22 cellular contexts compared by ENCODE assay signal in genomic region chr15:100172356-100173024, GRCh38.
A peak's percentile ranks its signal among the peaks of the same experiment; 100 is the strongest.
DNase-seq lines count a peak whose midpoint lies in the region; ATAC-seq and TF ChIP-seq lines count a peak whose summit lies in the region.
"Had no signal": no experiment of that assay in that cellular context is flagged by ENCODE, and none has a peak within 500 bp of the region (broad histone marks: within the 10 kb centered on the region; RNA-seq: fewer than 3 reads in every experiment).

No MANE protein-coding gene starts in this region.

- CTCF ChIA-PET in PC-9 (lab: Charles Lee), result no interaction called here

- no peaks in the 10 kb centered on the region for H3K36me3 ChIP-seq in PC-9 (ENCODE audit: low read depth)
- H3K36me3 ChIP-seq in esophagus muscularis mucosa, result no peaks in the 10 kb centered on the region
- peaks cover 0 to 2% of the 10 kb centered on the region in 2 experiments for H3K36me3 ChIP-seq in trophoblast cell (ENCODE audit: control insufficient read depth in 1 of 2, insufficient read depth in 2 of 2, low read length in 2 of 2)
- H3K36me3 ChIP-seq: BE2C, HAP-1, Peyer's patch, SJCRH30 had no signal

- H4K8ac ChIP-seq in trophoblast cell (ENCODE audit: low read depth, low read length), result no peak overlapping the region

- H2BK5ac ChIP-seq in trophoblast cell (ENCODE audit: low read depth, low read length, poor library complexity), result no peak overlapping the region

- H4K20me1 ChIP-seq in PC-9 (ENCODE audit: insufficient read depth), result no peaks in the 10 kb centered on the region

- DNase-seq in DMS53 treated with DMSO at 0.1 percent for 48 hours (lab: John Stamatoyannopoulos, UW; ENCODE audit: unreplicated experiment) (peak; percentile 1), PC-9 (peak; percentile 7 to 36), esophagus muscularis mucosa (ENCODE audit: extremely low spot score) (no peak), trophoblast cell (peak; percentile 57 to 72)
- no peak for DNase-seq in activated effector memory CD4-positive, alpha-beta T cell treated with Interleukin-2 at 50 U/mL for 16 hours
- DNase-seq: BE2C; DMS79; IMR-90; NCI-H1105; NCI-H146; NCI-H2029; NCI-H226; NCI-H510A treated with DMSO at 0.1 percent for 48 hours; NCI-H748 treated with DMSO at 0.1 percent for 48 hours; NK-92 treated with Interleukin-12 subunit alpha and Interleukin-12 subunit beta, amount 100 ng/mL, for 24 hours; SJCRH30 had no signal

- H3K79me1 ChIP-seq in trophoblast cell (ENCODE audit: low read length), result no peaks in the 10 kb centered on the region

- no peak overlapping the region for H3K4me2 ChIP-seq in PC-9
- H3K4me2 ChIP-seq in trophoblast cell (ENCODE audit: low read length), result no peak overlapping the region
- H3K4me2 ChIP-seq: A549, GM23338 had no signal

- H3K27me3 ChIP-seq in PC-9 (ENCODE audit: insufficient read depth, low read depth) (no peaks in the 10 kb centered on the region), esophagus muscularis mucosa (no peaks in the 10 kb centered on the region), trophoblast cell (ENCODE audit: insufficient read depth, low read length) (no peaks in the 10 kb centered on the region)
- H3K27me3 ChIP-seq: BE2C, Peyer's patch, SJCRH30 had no signal

- BruUV-seq in PC-9 (replicated peaks; lab: Mats Ljungman, UMichigan), result no TSS peak

- H3K27ac ChIP-seq in PC-9, result no peak overlapping the region
- H3K27ac ChIP-seq in esophagus muscularis mucosa (replicated peaks in 1 of 4), result peak overlapping the region; percentile 73 to 82 (median 82)
- no peak overlapping the region for H3K27ac ChIP-seq in trophoblast cell (ENCODE audit: low read depth, low read length)
- H3K27ac ChIP-seq: A549, Peyer's patch, SJCRH30 had no signal

- no peak overlapping the region for H2BK120ac ChIP-seq in trophoblast cell (ENCODE audit: insufficient read depth, low read length, poor library complexity)

- POLR2A ChIA-PET in PC-9 (lab: Charles Lee; ENCODE audit: unreplicated experiment), result no interaction called here

- no peaks in the 10 kb centered on the region for H3F3A ChIP-seq in PC-9 (ENCODE audit: insufficient read depth, low read depth)

- ATAC-seq in HG03139 (IDR thresholded peaks at IDR 0.05; ENCODE audit: unreplicated experiment), result no peak
- no peak for ATAC-seq in GM18867 (IDR thresholded peaks at IDR 0.05; ENCODE audit: unreplicated experiment)
- ATAC-seq: A549, GM23338 had no signal

- no peak overlapping the region for H3K23ac ChIP-seq in trophoblast cell (ENCODE audit: low read length)

- no peak overlapping the region for H3K14ac ChIP-seq in trophoblast cell (ENCODE audit: low read length)

- H3K4me1 ChIP-seq in PC-9 (replicated peaks; ENCODE audit: insufficient read depth) (no peaks in the 10 kb centered on the region), esophagus muscularis mucosa (peaks cover 24 to 79% (median 74%) of the 10 kb centered on the region in 4 donors), trophoblast cell (ENCODE audit: control insufficient read depth in 1 of 2, insufficient read depth in 2 of 2, low read length in 2 of 2) (peaks cover 3 to 5% of the 10 kb centered on the region in 2 experiments)
- H3K4me1 ChIP-seq: A549, HAP-1, Peyer's patch, SJCRH30 had no signal

- no peak overlapping the region for H3K9ac ChIP-seq in trophoblast cell (ENCODE audit: low read length)

- H2BK12ac ChIP-seq in trophoblast cell (ENCODE audit: low read length), result no peak overlapping the region

- intact Hi-C loops in PC-9 (cut with micrococcal nuclease; ENCODE audit: unreplicated experiment) (no loop called here), esophagus muscularis mucosa (cut with DNase I) (no loop called here)

- H3K9me2 ChIP-seq in PC-9 (ENCODE audit: insufficient read depth), result no peaks in the 10 kb centered on the region

- TF ChIP-seq EP300 in esophagus muscularis mucosa (IDR thresholded peaks at IDR 0.05), result no peak

- H2AK5ac ChIP-seq in trophoblast cell (ENCODE audit: low read length), result no peak overlapping the region

- no peak overlapping the region for H3K4me3 ChIP-seq in PC-9
- no peak overlapping the region for H3K4me3 ChIP-seq in esophagus muscularis mucosa
- H3K4me3 ChIP-seq in trophoblast cell (ENCODE audit: low read depth, low read length), result no peak overlapping the region
- H3K4me3 ChIP-seq: A549, GM23338, HAP-1, Peyer's patch, SJCRH30 had no signal

- H4K91ac ChIP-seq in trophoblast cell (ENCODE audit: low read depth, low read length), result no peak overlapping the region

- H3K79me2 ChIP-seq in PC-9 (ENCODE audit: low read depth) (no peaks in the 10 kb centered on the region), trophoblast cell (ENCODE audit: control insufficient read depth, insufficient read depth, low read length, poor library complexity) (no peaks in the 10 kb centered on the region)

- no peak overlapping the region for H4K12ac ChIP-seq in trophoblast cell (ENCODE audit: low read depth, low read length)

- H3K9me3 ChIP-seq in PC-9 (ENCODE audit: insufficient read depth, low read depth), result peaks cover 16% of the 10 kb centered on the region; the same call in 1 of the 2 replicates
- H3K9me3 ChIP-seq in esophagus muscularis mucosa, result peaks cover 0 to 26% (median 16%) of the 10 kb centered on the region in 4 donors
- H3K9me3 ChIP-seq in trophoblast cell (ENCODE audit: insufficient read depth, low read depth, low read length), result peaks cover 23% of the 10 kb centered on the region
- H3K9me3 ChIP-seq: HAP-1, SJCRH30 had no signal

- 92% methylated on average over 7 of the region's 7 CpGs for WGBS in esophagus muscularis mucosa
- WGBS in trophoblast cell (ENCODE audit: extremely low coverage, insufficient coverage, insufficient read length), result no CpG with 5 or more reads among the region's 7 CpGs

- H3K18ac ChIP-seq in trophoblast cell (ENCODE audit: low read length), result no peak overlapping the region

- TF ChIP-seq POLR2A in esophagus muscularis mucosa (IDR thresholded peaks at IDR 0.05; ENCODE audit: low read depth), result no peak

- no peak for TF ChIP-seq CTCF in PC-9 (conservative IDR thresholded peaks at IDR 0.05)
- no peak for TF ChIP-seq CTCF in esophagus muscularis mucosa (IDR thresholded peaks at IDR 0.05)

- H3K4ac ChIP-seq in trophoblast cell (ENCODE audit: low read depth, low read length), result no peak overlapping the region

- H2AFZ ChIP-seq in PC-9, result no peak overlapping the region
- H2AFZ ChIP-seq in trophoblast cell (ENCODE audit: insufficient read depth, low read length, poor library complexity), result no peak overlapping the region
- H2AFZ ChIP-seq: GM23338 had no signal

Comparison
In these comparisons a context has a peak if more than half of its experiments do, and no peak if none do; other contexts are left out.
1. DNase-seq: peak in DMS53 treated with DMSO at 0.1 percent for 48 hours (single experiment), PC-9 (2 of 2) and trophoblast cell (2 of 2); none in esophagus muscularis mucosa (single experiment) and activated effector memory CD4-positive, alpha-beta T cell treated with Interleukin-2 at 50 U/mL for 16 hours (single experiment).
2. H3K27ac ChIP-seq: peak in esophagus muscularis mucosa (4 of 4); none in PC-9 (single experiment) and trophoblast cell (single experiment).